Comparison of ENCODE assay signal across 22 cellular contexts in the genomic region with DNA sequence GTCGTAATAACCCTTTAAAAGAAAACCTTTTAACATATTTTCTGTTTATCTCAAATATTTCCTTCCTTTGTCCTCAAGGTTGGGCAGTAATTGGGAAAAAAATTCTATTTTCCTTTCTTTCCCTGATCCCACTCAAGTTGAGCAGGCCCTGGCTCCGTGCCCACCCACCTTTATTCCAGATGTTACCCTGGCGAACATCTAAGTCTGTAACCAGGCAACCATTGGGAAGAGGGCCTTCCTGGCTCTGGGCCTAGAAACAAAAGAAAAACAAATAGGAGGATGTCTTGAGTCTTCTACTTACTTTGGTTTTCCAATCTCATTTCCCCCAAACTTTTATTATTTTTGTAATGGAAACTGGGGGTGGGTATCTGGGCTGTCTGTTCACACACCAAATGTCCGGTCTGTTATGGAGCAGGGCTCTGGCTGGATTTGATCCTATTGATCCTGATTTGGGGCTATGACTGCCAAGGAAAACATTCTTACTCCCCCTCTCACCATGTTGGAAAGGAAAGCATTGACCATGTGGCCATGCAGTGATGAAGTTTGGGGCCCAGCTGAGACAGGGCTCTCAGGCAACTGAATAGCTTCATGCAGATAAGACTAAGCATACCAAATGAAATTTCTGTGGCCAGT.
A peak's percentile ranks its signal among the peaks of the same experiment; 100 is the strongest.
DNase-seq lines count a peak whose midpoint lies in the region; ATAC-seq and TF ChIP-seq lines count a peak whose summit lies in the region.
"Had no signal": no experiment of that assay in that cellular context is flagged by ENCODE, and none has a peak within 500 bp of the region (broad histone marks: within the 10 kb centered on the region; RNA-seq: fewer than 3 reads in every experiment).

No MANE protein-coding gene starts in this region.

- no peaks in the 10 kb centered on the region for H3K36me3 Mint-ChIP-seq in neural progenitor cell
- H3K36me3 Mint-ChIP-seq: CD14-positive monocyte; natural killer cell treated with Interleukin-12 subunit alpha and Interleukin-12 subunit beta and Interleukin-15 and Interleukin-18, amount 100 ng/mL, for 72 hours; WTC11 had no signal

- no peaks in the 10 kb centered on the region for H3K9me2 ChIP-seq in SK-N-SH

- POLR2A ChIA-PET in SK-N-SH (lab: Yijun Ruan, JAX): no interaction called here

- H3F3A ChIP-seq in SK-N-SH (replicated peaks; ENCODE audit: insufficient read depth) (no peaks in the 10 kb centered on the region), neural progenitor cell (ENCODE audit: low read depth) (no peaks in the 10 kb centered on the region)

- no TSS peak for BruUV-seq in mammary epithelial cell (replicated peaks; lab: Mats Ljungman, UMichigan)

- H4K20me1 ChIP-seq in mammary epithelial cell (ENCODE audit: insufficient read depth, low read length): no peaks in the 10 kb centered on the region
- no peaks in the 10 kb centered on the region for H4K20me1 ChIP-seq in SK-N-SH (ENCODE audit: insufficient read depth)
- no peaks in the 10 kb centered on the region for H4K20me1 ChIP-seq in neural progenitor cell (ENCODE audit: low read depth)

- CTCF ChIA-PET in mammary epithelial cell (lab: Charles Lee; ENCODE audit: low non-redundant PET) (no interaction called here), SK-N-SH (lab: Yijun Ruan, JAX) (no interaction called here)

- H3K27ac ChIP-seq in breast epithelium (peak overlapping the region; percentile 8 to 48), mammary epithelial cell (ENCODE audit: insufficient read depth, low read depth, low read length) (no peak overlapping the region), SK-N-SH (ENCODE audit: low read depth in 2 of 2, low read length in 1 of 2) (no peak overlapping the region), heart right ventricle (peak overlapping the region in 5 of 10 donors; percentile 3 to 45 (median 23)), tibial nerve (no peak overlapping the region), SJCRH30 (no peak overlapping the region), neural progenitor cell (no peak overlapping the region)
- H3K27ac ChIP-seq: brain microvascular endothelial cell, colonic mucosa, pancreas, Peyer's patch, right lobe of liver, upper lobe of right lung had no signal

- TF ChIP-seq RAD21 in SK-N-SH (IDR thresholded peaks at IDR 0.05; ENCODE audit: low read length): no peak

- no peak for TF ChIP-seq EP300 in SK-N-SH (IDR thresholded peaks at IDR 0.05; ENCODE audit: borderline replicate concordance in 1 of 2, low read depth in 1 of 2, low read length in 1 of 2)
- TF ChIP-seq EP300 in tibial nerve (IDR thresholded peaks at IDR 0.05): no peak

- H3K4me3 Mint-ChIP-seq in neural progenitor cell: no peak overlapping the region
- H3K4me3 Mint-ChIP-seq: activated naive CD8-positive, alpha-beta T cell treated with anti-CD3 and anti-CD28 coated beads, Interleukin-2, amount 50 U/mL, for 24 hours; CD14-positive monocyte; natural killer cell treated with Interleukin-12 subunit alpha and Interleukin-12 subunit beta and Interleukin-15 and Interleukin-18, amount 100 ng/mL, for 72 hours; WTC11 had no signal

- ATAC-seq in heart right ventricle: peak in 7 of 8 donors; percentile 41 to 91 (median 85)
- ATAC-seq in GM18502 (IDR thresholded peaks at IDR 0.05; ENCODE audit: poor library complexity, unreplicated experiment): no peak
- ATAC-seq: activated naive CD8-positive, alpha-beta T cell treated with anti-CD3 and anti-CD28 coated beads, Interleukin-2, amount 50 U/mL, for 24 hours; natural killer cell treated with Interleukin-12 subunit alpha and Interleukin-12 subunit beta and Interleukin-15 and Interleukin-18, amount 100 ng/mL, for 72 hours; pancreas; right lobe of liver; upper lobe of right lung; WTC11 had no signal

- no peak overlapping the region for H2AFZ ChIP-seq in mammary epithelial cell (ENCODE audit: low read depth, low read length)
- H2AFZ ChIP-seq in SK-N-SH (ENCODE audit: low read depth): no peak overlapping the region
- H2AFZ ChIP-seq in neural progenitor cell (replicated peaks): no peak overlapping the region

- H3K4me3 ChIP-seq in breast epithelium (no peak overlapping the region), mammary epithelial cell (replicated peaks in 1 of 3; ENCODE audit: insufficient read depth in 1 of 3, low read depth in 2 of 3, low read length in 3 of 3) (no peak overlapping the region), SK-N-SH (ENCODE audit: low read depth in 2 of 2, low read length in 1 of 2) (no peak overlapping the region), heart right ventricle (no peak overlapping the region), tibial nerve (no peak overlapping the region), SJCRH30 (no peak overlapping the region), neural progenitor cell (no peak overlapping the region)
- H3K4me3 ChIP-seq: colonic mucosa, pancreas, Peyer's patch, right lobe of liver, upper lobe of right lung had no signal

- dilution Hi-C loops in mammary epithelial cell (cut with HindIII; ENCODE audit: low sequenced_read_pairs): no loop called here

- no peak overlapping the region for H3K9ac ChIP-seq in mammary epithelial cell (ENCODE audit: insufficient read depth, low read length)
- H3K9ac ChIP-seq in SK-N-SH: no peak overlapping the region
- no peak overlapping the region for H3K9ac ChIP-seq in neural progenitor cell

- TF ChIP-seq POLR2A in breast epithelium (IDR thresholded peaks at IDR 0.05) (no peak), tibial nerve (IDR thresholded peaks at IDR 0.05) (no peak)

- H3K4me2 ChIP-seq in mammary epithelial cell (ENCODE audit: insufficient read depth, low read depth, low read length) (no peak overlapping the region), SK-N-SH (no peak overlapping the region), neural progenitor cell (no peak overlapping the region)

- H3K27me3 Mint-ChIP-seq in neural progenitor cell (ENCODE audit: insufficient read depth, low read depth): peaks cover 4% of the 10 kb centered on the region
- H3K27me3 Mint-ChIP-seq: activated naive CD8-positive, alpha-beta T cell treated with anti-CD3 and anti-CD28 coated beads, Interleukin-2, amount 50 U/mL, for 24 hours had no signal

- in situ Hi-C loops in mammary epithelial cell (cut with MboI; ENCODE audit: low sequenced_read_pairs in 2 of 2): no loop called here

- H3K36me3 ChIP-seq in breast epithelium: no peaks in the 10 kb centered on the region
- no peaks in the 10 kb centered on the region for H3K36me3 ChIP-seq in mammary epithelial cell (ENCODE audit: insufficient read depth, low read length)
- no peaks in the 10 kb centered on the region for H3K36me3 ChIP-seq in SK-N-SH (replicated peaks in 1 of 2; ENCODE audit: control insufficient read depth in 1 of 2, insufficient read depth in 2 of 2, low read length in 1 of 2)
- H3K36me3 ChIP-seq in heart right ventricle: no peaks in the 10 kb centered on the region
- no peaks in the 10 kb centered on the region for H3K36me3 ChIP-seq in tibial nerve
- no peaks in the 10 kb centered on the region for H3K36me3 ChIP-seq in SJCRH30
- no peaks in the 10 kb centered on the region for H3K36me3 ChIP-seq in neural progenitor cell
- H3K36me3 ChIP-seq: brain microvascular endothelial cell, colonic mucosa, pancreas, Peyer's patch, right lobe of liver, upper lobe of right lung had no signal

- DNase-seq in breast epithelium (ENCODE audit: low spot score in 2 of 2) (no peak), mammary epithelial cell (no peak), SK-N-SH (peak; percentile 21), heart right ventricle (peak; percentile 39 to 67), tibial nerve (ENCODE audit: low spot score in 2 of 2) (peak; percentile 6 to 12), SJCRH30 (no peak), neural progenitor cell (ENCODE audit: low spot score) (no peak)
- DNase-seq: activated CD4-positive, alpha-beta T cell treated with anti-CD3 and anti-CD28 coated beads, Interleukin-2, amount 50 U/mL, for 4 hours; activated CD8-positive, alpha-beta memory T cell treated with anti-CD3 and anti-CD28 coated beads, Interleukin-2, amount 50 U/mL, for 48 hours; activated effector memory CD4-positive, alpha-beta T cell treated with Interleukin-2 at 50 U/mL for 16 hours; activated naive CD8-positive, alpha-beta T cell treated with anti-CD3 and anti-CD28 coated beads, Interleukin-2, amount 50 U/mL, for 24 hours; brain microvascular endothelial cell; colonic mucosa; midbrain; Peyer's patch; right lobe of liver; upper lobe of right lung had no signal

- H3K79me2 ChIP-seq in mammary epithelial cell (ENCODE audit: insufficient read depth, low read length) (no peaks in the 10 kb centered on the region), SK-N-SH (ENCODE audit: insufficient read depth) (no peaks in the 10 kb centered on the region), neural progenitor cell (ENCODE audit: low read depth) (no peaks in the 10 kb centered on the region)

- H3K9me3 ChIP-seq in breast epithelium: no peaks in the 10 kb centered on the region
- no peaks in the 10 kb centered on the region for H3K9me3 ChIP-seq in mammary epithelial cell (replicated peaks; ENCODE audit: insufficient read depth, low read length)
- H3K9me3 ChIP-seq in SK-N-SH: no peaks in the 10 kb centered on the region
- H3K9me3 ChIP-seq in heart right ventricle: no peaks in the 10 kb centered on the region
- H3K9me3 ChIP-seq in tibial nerve: no peaks in the 10 kb centered on the region
- no peaks in the 10 kb centered on the region for H3K9me3 ChIP-seq in SJCRH30 (replicated peaks)
- no peaks in the 10 kb centered on the region for H3K9me3 ChIP-seq in neural progenitor cell (ENCODE audit: low read depth)
- H3K9me3 ChIP-seq: colonic mucosa, pancreas, Peyer's patch, right lobe of liver, upper lobe of right lung had no signal

- H3K27ac Mint-ChIP-seq in neural progenitor cell: no peak overlapping the region
- H3K27ac Mint-ChIP-seq: activated naive CD8-positive, alpha-beta T cell treated with anti-CD3 and anti-CD28 coated beads, Interleukin-2, amount 50 U/mL, for 24 hours; CD14-positive monocyte; natural killer cell treated with Interleukin-12 subunit alpha and Interleukin-12 subunit beta and Interleukin-15 and Interleukin-18, amount 100 ng/mL, for 72 hours; WTC11 had no signal

- H3K27me3 ChIP-seq in breast epithelium (no peaks in the 10 kb centered on the region), mammary epithelial cell (ENCODE audit: insufficient read depth, low read length) (peaks cover 2% of the 10 kb centered on the region), SK-N-SH (ENCODE audit: insufficient read depth) (no peaks in the 10 kb centered on the region), heart right ventricle (no peaks in the 10 kb centered on the region), tibial nerve (no peaks in the 10 kb centered on the region), SJCRH30 (peaks cover 6% of the 10 kb centered on the region; the same call in 1 of the 2 replicates), neural progenitor cell (no peaks in the 10 kb centered on the region)
- H3K27me3 ChIP-seq: brain microvascular endothelial cell, colonic mucosa, pancreas, Peyer's patch, right lobe of liver, upper lobe of right lung had no signal

- no peaks in the 10 kb centered on the region for H3K9me3 Mint-ChIP-seq in neural progenitor cell
- H3K9me3 Mint-ChIP-seq: activated naive CD8-positive, alpha-beta T cell treated with anti-CD3 and anti-CD28 coated beads, Interleukin-2, amount 50 U/mL, for 24 hours; WTC11 had no signal

- WGBS in mammary epithelial cell (ENCODE audit: low coverage, missing lambda C conversion rate): 8% methylated on average over 4 of the region's 4 CpGs
- 11% methylated on average over 4 of the region's 4 CpGs for WGBS in SK-N-SH (ENCODE audit: low lambda C conversion rate)
- WGBS in heart right ventricle, 2 donors: 43 to 50% methylated on average over 4 of the region's 4 CpGs
- 55 to 61% methylated on average over 4 of the region's 4 CpGs for WGBS in tibial nerve, 2 donors

- TF ChIP-seq CTCF in breast epithelium (IDR thresholded peaks at IDR 0.05): no peak
- no peak for TF ChIP-seq CTCF in mammary epithelial cell (conservative IDR thresholded peaks at IDR 0.05 in 1 of 2, IDR thresholded peaks at IDR 0.05 in 1 of 2; ENCODE audit: extremely low read depth in 1 of 2, insufficient read depth in 1 of 2, low read depth in 1 of 2, low read length in 2 of 2)
- TF ChIP-seq CTCF in SK-N-SH (IDR thresholded peaks at IDR 0.05): no peak
- TF ChIP-seq CTCF in heart right ventricle (IDR thresholded peaks at IDR 0.05): no peak
- TF ChIP-seq CTCF in tibial nerve (IDR thresholded peaks at IDR 0.05): no peak
- TF ChIP-seq CTCF in neural progenitor cell (IDR thresholded peaks at IDR 0.05): no peak

- intact Hi-C loops in breast epithelium (cut with DNase I; ENCODE audit: low total_unique reads) (no loop called here), mammary epithelial cell (cut with micrococcal nuclease) (no loop called here), heart right ventricle (cut with DNase I) (no loop called here)

- H3K4me1 ChIP-seq in breast epithelium (no peaks in the 10 kb centered on the region), mammary epithelial cell (ENCODE audit: insufficient read depth, low read length) (no peaks in the 10 kb centered on the region), SK-N-SH (ENCODE audit: control insufficient read depth in 1 of 2, insufficient read depth in 2 of 2, low read depth in 1 of 2, low read length in 1 of 2) (peaks cover 0 to 6% of the 10 kb centered on the region in 2 experiments; a peak in 1 of 4 replicates), heart right ventricle (peaks cover 0 to 27% (median 0%) of the 10 kb centered on the region in 9 donors), tibial nerve (peaks cover 0 to 13% (median 0%) of the 10 kb centered on the region in 4 donors), SJCRH30 (no peaks in the 10 kb centered on the region), neural progenitor cell (no peaks in the 10 kb centered on the region)
- H3K4me1 ChIP-seq: colonic mucosa, pancreas, Peyer's patch, right lobe of liver, upper lobe of right lung had no signal

- H3K4me1 Mint-ChIP-seq in neural progenitor cell: no peaks in the 10 kb centered on the region
- H3K4me1 Mint-ChIP-seq: activated naive CD8-positive, alpha-beta T cell treated with anti-CD3 and anti-CD28 coated beads, Interleukin-2, amount 50 U/mL, for 24 hours; CD14-positive monocyte had no signal

Comparison
In these comparisons a context has a peak if more than half of its experiments do, and no peak if none do; other contexts are left out.
1. H3K27ac ChIP-seq: peak in breast epithelium (2 of 2); none in mammary epithelial cell (single experiment), SK-N-SH (0 of 2), tibial nerve (0 of 4), SJCRH30 (single experiment) and neural progenitor cell (single experiment).
2. DNase-seq: peak in SK-N-SH (single experiment), heart right ventricle (2 of 2) and tibial nerve (2 of 2); none in breast epithelium (0 of 2), mammary epithelial cell (single experiment), SJCRH30 (0 of 2) and neural progenitor cell (single experiment).